Comparison of ENCODE assay signal across 29 cellular contexts in the genomic region with DNA sequence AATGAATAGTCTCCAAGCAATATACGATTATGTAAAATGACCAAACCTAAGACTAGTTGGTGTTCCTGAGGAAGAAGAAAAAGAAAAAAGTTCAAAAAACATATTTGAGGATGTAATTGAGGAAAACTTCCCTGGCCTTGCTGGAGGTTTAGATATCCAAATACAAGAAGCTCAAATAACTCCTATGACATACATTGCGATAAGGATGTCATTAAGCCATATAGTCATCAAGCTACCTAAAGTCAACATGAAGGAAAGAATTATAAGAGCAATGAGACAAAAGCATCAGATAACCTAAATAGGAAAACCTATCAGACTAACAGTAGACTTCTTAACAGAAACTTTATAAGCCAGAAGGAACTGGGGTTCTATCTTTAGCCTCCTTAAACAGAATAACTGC.
"Had no signal": no experiment of that assay in that cellular context is flagged by ENCODE, and none has a peak within 500 bp of the region (broad histone marks: within the 10 kb centered on the region; RNA-seq: fewer than 3 reads in every experiment).

No MANE protein-coding gene starts in this region.

- H3K27me3 ChIP-seq: neural progenitor cell, ovary, right lobe of liver, sigmoid colon, spleen, suprapubic skin, testis, tibial artery, upper lobe of left lung, vagina had no signal

- H3K9me3 ChIP-seq: ovary, prostate gland, right lobe of liver, sigmoid colon, suprapubic skin, testis, vagina had no signal

- H3K9ac ChIP-seq: neural progenitor cell had no signal

- FAIRE-seq: urothelium cell line had no signal

- DNase-seq: naive thymus-derived CD4-positive, alpha-beta T cell; natural killer cell; occipital lobe; ovary; retina; right cardiac atrium; right lobe of liver; sigmoid colon; spleen; stimulated activated CD4-positive, alpha-beta T cell treated with anti-CD3 and anti-CD28 coated beads, Interleukin-12 subunit alpha, Interleukin-12 subunit beta, amount 100 ng/mL, for 4 hours; stimulated activated CD4-positive, alpha-beta T cell treated with anti-CD3 and anti-CD28 coated beads, Interleukin-1b, Interleukin-23, amount 100 ng/mL, for 48 hours; stimulated activated CD4-positive, alpha-beta T cell treated with anti-CD3 and anti-CD28 coated beads, Interleukin-4, amount 100 ng/mL, for 1 hour; stimulated activated CD4-positive, alpha-beta T cell treated with anti-CD3 and anti-CD28 coated beads, Interleukin-4, amount 100 ng/mL, for 4 hours; stimulated activated CD8-positive, alpha-beta memory T cell treated with anti-CD3 and anti-CD28 coated beads, Interleukin-4, amount 100 ng/mL, for 48 hours; stimulated activated naive CD4-positive, alpha-beta T cell; stimulated activated naive CD8-positive, alpha-beta T cell treated with anti-CD3 and anti-CD28 coated beads, Interleukin-15, amount 100 ng/mL, for 72 hours; stimulated activated naive CD8-positive, alpha-beta T cell treated with anti-CD3 and anti-CD28 coated beads, Interleukin-15, Interleukin-2, amounts not matched to agents 100 U/mL and 50 U/mL, for 24 hours; substantia nigra; testis; tibial artery; trophoblast cell; upper lobe of left lung had no signal

- H3K27ac ChIP-seq: neural progenitor cell, ovary, prostate gland, right lobe of liver, sigmoid colon, spleen, suprapubic skin, testis, tibial artery, upper lobe of left lung, vagina had no signal

- H3K4me3 ChIP-seq: neural progenitor cell, ovary, prostate gland, right lobe of liver, sigmoid colon, smooth muscle cell, spleen, suprapubic skin, testis, tibial artery, upper lobe of left lung, vagina had no signal

- H3K36me3 ChIP-seq: neural progenitor cell, ovary, prostate gland, right lobe of liver, sigmoid colon, spleen, suprapubic skin, tibial artery, upper lobe of left lung, vagina had no signal

- H3K4me1 ChIP-seq: neural progenitor cell, prostate gland, right lobe of liver, sigmoid colon, spleen, suprapubic skin, testis, tibial artery, upper lobe of left lung, vagina had no signal

- ATAC-seq: naive thymus-derived CD4-positive, alpha-beta T cell; natural killer cell; right cardiac atrium; right lobe of liver; stimulated activated memory B cell treated with anti-CD40 and anti-IgM and Interleukin-4, amounts not matched to agents 10 μg/mL and 1 μg/mL and 100 μg/mL, for 72 hours; stimulated activated naive CD8-positive, alpha-beta T cell treated with anti-CD3 and anti-CD28 coated beads, Interleukin-15, amount 100 ng/mL, for 72 hours; stimulated activated naive CD8-positive, alpha-beta T cell treated with anti-CD3 and anti-CD28 coated beads, Interleukin-15, Interleukin-2, amounts not matched to agents 100 U/mL and 50 U/mL, for 24 hours had no signal
